19 cellular contexts compared by ENCODE assay signal in genomic region chr12:110533607-110534006, GRCh38. TPM values are rescaled to one million over a fixed set of nuclear protein-coding genes. Genes with fewer than 3 reads are reported as not detected.
DNase-seq lines count a peak whose midpoint lies in the region; TF ChIP-seq lines count a peak whose summit lies in the region.
"Had no signal": no experiment of that assay in that cellular context is flagged by ENCODE, and none has a peak within 500 bp of the region (broad histone marks: within the 10 kb centered on the region; RNA-seq: fewer than 3 reads in every experiment).

No MANE protein-coding gene starts in this region.

- H2AFZ ChIP-seq in Karpas-422 (ENCODE audit: low read length) = no peak overlapping the region
- no peak overlapping the region for H2AFZ ChIP-seq in parathyroid adenoma

- H3K36me3 Mint-ChIP-seq in CD4-positive, alpha-beta memory T cell = peaks cover 48 to 65% of the 10 kb centered on the region in 2 donors

- no peak for TF ChIP-seq EP300 in esophagus muscularis mucosa (IDR thresholded peaks at IDR 0.05)

- peak overlapping the region; percentile 94 for H3K27ac ChIP-seq in Karpas-422 (ENCODE audit: low read length)
- peak overlapping the region in 3 of 4 donors; percentile 12 to 92 (median 42) for H3K27ac ChIP-seq in esophagus muscularis mucosa (replicated peaks in 1 of 4)
- H3K27ac ChIP-seq in parathyroid adenoma = no peak overlapping the region
- no peak overlapping the region for H3K27ac ChIP-seq in CD4-positive, alpha-beta memory T cell (ENCODE audit: low read depth, low read length)
- H3K27ac ChIP-seq: neutrophil had no signal

- no peaks in the 10 kb centered on the region for H3K27me3 Mint-ChIP-seq in CD4-positive, alpha-beta memory T cell
- H3K27me3 Mint-ChIP-seq: activated naive CD8-positive, alpha-beta T cell treated with anti-CD3 and anti-CD28 coated beads, Interleukin-2, amount 10 ng/mL, durations not matched to agents 7 days and 5 days; memory B cell had no signal

- H3K4me2 ChIP-seq in Karpas-422 (ENCODE audit: low read depth, low read length, poor library complexity, severe bottlenecking) (peak overlapping the region; percentile 52), parathyroid adenoma (ENCODE audit: low read length) (peak overlapping the region; percentile 15)

- H3K9me3 Mint-ChIP-seq in CD4-positive, alpha-beta memory T cell = peaks cover 0 to 2% (median 0%) of the 10 kb centered on the region in 8 donors
- H3K9me3 Mint-ChIP-seq: activated naive CD8-positive, alpha-beta T cell treated with anti-CD3 and anti-CD28 coated beads, Interleukin-2, amount 10 ng/mL, durations not matched to agents 7 days and 5 days; memory B cell had no signal

- H3K79me2 ChIP-seq in Karpas-422 (ENCODE audit: low read length) (peaks cover 46% of the 10 kb centered on the region), parathyroid adenoma (peaks cover 3% of the 10 kb centered on the region)

- H3K4me3 ChIP-seq in Karpas-422 (ENCODE audit: low read length) (no peak overlapping the region), esophagus muscularis mucosa (no peak overlapping the region), parathyroid adenoma (ENCODE audit: low read depth, low read length) (peak overlapping the region; percentile 17)
- H3K4me3 ChIP-seq in CD4-positive, alpha-beta memory T cell (ENCODE audit: low read length in 2 of 2) = no peak overlapping the region

- H3K27ac Mint-ChIP-seq in CD4-positive, alpha-beta memory T cell = peak overlapping the region in 2 of 7 donors; percentile 18 to 43
- H3K27ac Mint-ChIP-seq: activated naive CD8-positive, alpha-beta T cell treated with anti-CD3 and anti-CD28 coated beads, Interleukin-2, amount 10 ng/mL, durations not matched to agents 7 days and 5 days; memory B cell had no signal

- TF ChIP-seq CTCF in esophagus muscularis mucosa (IDR thresholded peaks at IDR 0.05) = no peak
- TF ChIP-seq CTCF in parathyroid adenoma (IDR thresholded peaks at IDR 0.05) = no peak

- WGBS in esophagus muscularis mucosa = 46% methylated on average over 6 of the region's 6 CpGs

- H3K9ac ChIP-seq in Karpas-422 (ENCODE audit: low read length) (peak overlapping the region; percentile 6; the same call in 1 of the 2 replicates), parathyroid adenoma (no peak overlapping the region)

- H3K4me3 Mint-ChIP-seq in CD4-positive, alpha-beta memory T cell = no peak overlapping the region
- H3K4me3 Mint-ChIP-seq: activated naive CD8-positive, alpha-beta T cell treated with anti-CD3 and anti-CD28 coated beads, Interleukin-2, amount 10 ng/mL, durations not matched to agents 7 days and 5 days; memory B cell had no signal

- TF ChIP-seq POLR2A in esophagus muscularis mucosa (IDR thresholded peaks at IDR 0.05; ENCODE audit: low read depth) = no peak

- peak; percentile 21 for DNase-seq in Daoy (ENCODE audit: low read depth)
- DNase-seq in Karpas-422 = no peak
- no peak for DNase-seq in esophagus muscularis mucosa (ENCODE audit: extremely low spot score)
- DNase-seq in activated naive CD4-positive, alpha-beta T cell treated with Interleukin-2 at 50 U/mL for 16 hours = no peak
- DNase-seq in activated CD4-positive, alpha-beta T cell treated with anti-CD3 and anti-CD28 coated beads for 1 hour = no peak
- DNase-seq in activated CD4-positive, alpha-beta T cell treated with anti-CD3 and anti-CD28 coated beads for 4 hours = no peak
- no peak for DNase-seq in CD4-positive, alpha-beta memory T cell
- DNase-seq: activated CD4-positive, alpha-beta T cell treated with anti-CD3 and anti-CD28 coated beads, Interleukin-2, amount 50 U/mL, for 4 hours; activated naive CD8-positive, alpha-beta T cell treated with anti-CD3 and anti-CD28 coated beads, Interleukin-2, amount 10 ng/mL, durations not matched to agents 7 days and 5 days; activated T-cell treated with anti-CD3 and anti-CD28 coated beads, Interleukin-2, amount 50 U/mL, for 48 hours; AML-193; cerebellar nuclear complex; NCI-H2107; NCI-H748 treated with DMSO at 0.1 percent for 48 hours; stimulated activated CD4-positive, alpha-beta T cell treated with anti-CD3 and anti-CD28 coated beads, Interleukin-2, amount 100 ng/mL, for 48 hours; substantia nigra had no signal

- CTCF ChIA-PET in CD4-positive, alpha-beta memory T cell (lab: Charles Lee; ENCODE audit: partially characterized antibody) = interaction anchor here (0.6 to 3.9 kb wide), 3 partner anchors 18 to 68 kb away, joined by 4 to 25 read pairs (median 4); no protein-coding TSS in a partner anchor

- no peaks in the 10 kb centered on the region for H3K9me2 ChIP-seq in Karpas-422 (replicated peaks; ENCODE audit: insufficient read depth, low read length)

- H3K36me3 ChIP-seq in Karpas-422 (ENCODE audit: insufficient read depth, low read length) (peaks cover 29% of the 10 kb centered on the region), esophagus muscularis mucosa (peaks cover 0 to 52% (median 19%) of the 10 kb centered on the region in 4 donors), parathyroid adenoma (ENCODE audit: control insufficient read depth, insufficient read depth, low read length) (no peaks in the 10 kb centered on the region)
- H3K36me3 ChIP-seq in CD4-positive, alpha-beta memory T cell (ENCODE audit: insufficient read depth, low read length) = peaks cover 33% of the 10 kb centered on the region

- H3K27me3 ChIP-seq in Karpas-422 (ENCODE audit: low read length) (no peaks in the 10 kb centered on the region), esophagus muscularis mucosa (no peaks in the 10 kb centered on the region), parathyroid adenoma (ENCODE audit: control insufficient read depth, insufficient read depth, low read length) (no peaks in the 10 kb centered on the region)
- H3K27me3 ChIP-seq in CD4-positive, alpha-beta memory T cell (ENCODE audit: insufficient read depth, low read length) = no peaks in the 10 kb centered on the region
- H3K27me3 ChIP-seq: neutrophil had no signal

- peaks cover 86% of the 10 kb centered on the region for H3K4me1 ChIP-seq in Karpas-422 (ENCODE audit: low read length)
- peaks cover 49 to 85% (median 82%) of the 10 kb centered on the region in 4 donors for H3K4me1 ChIP-seq in esophagus muscularis mucosa
- H3K4me1 ChIP-seq in parathyroid adenoma = peaks cover 18% of the 10 kb centered on the region
- no peaks in the 10 kb centered on the region for H3K4me1 ChIP-seq in CD4-positive, alpha-beta memory T cell (ENCODE audit: insufficient read depth, low read length)

- intact Hi-C loops in esophagus muscularis mucosa (cut with DNase I) = no loop called here
- intact Hi-C loops in CD4-positive, alpha-beta memory T cell (cut with micrococcal nuclease) = no loop called here

- peaks cover 0 to 6% (median 2%) of the 10 kb centered on the region in 4 donors for H3K4me1 Mint-ChIP-seq in CD4-positive, alpha-beta memory T cell

- POLR2A ChIA-PET in CD4-positive, alpha-beta memory T cell (lab: Charles Lee; ENCODE audit: partially characterized antibody) = interaction anchor here (1.1 kb wide), 1 partner anchor 8 kb away, joined by 3 read pairs; no protein-coding TSS in a partner anchor

- no peaks in the 10 kb centered on the region for H3K9me3 ChIP-seq in Karpas-422 (ENCODE audit: low read length)
- no peaks in the 10 kb centered on the region for H3K9me3 ChIP-seq in esophagus muscularis mucosa
- no peaks in the 10 kb centered on the region for H3K9me3 ChIP-seq in parathyroid adenoma (ENCODE audit: control insufficient read depth, low read length)
- no peaks in the 10 kb centered on the region for H3K9me3 ChIP-seq in CD4-positive, alpha-beta memory T cell (ENCODE audit: control insufficient read depth in 1 of 2, low read length in 2 of 2)
- H3K9me3 ChIP-seq: neutrophil had no signal

- H4K20me1 ChIP-seq in Karpas-422 (ENCODE audit: insufficient read depth, low read depth, low read length) = no peaks in the 10 kb centered on the region

RNA-seq across cellular contexts. Expression of gene RAD9B, which starts 31.5 kb away (rescaled TPM):
- 0.40 and 1.1 TPM in 2 replicates for total RNA-seq in Daoy (2014; rRNA removed; shearing (Covaris generic))
- total RNA-seq in Karpas-422 (2014; rRNA removed; shearing (Covaris generic); ENCODE audit: low replicate concordance) = 0.32 and 1.4 TPM in 2 replicates
- 1 to 10 TPM in 3 of 4 donors, under 1 TPM in 1; 0.98 to 5.0 (median 2.0) TPM for total RNA-seq in esophagus muscularis mucosa
- 1 to 10 TPM; 1.1 to 2.1 TPM for total RNA-seq in CD4-positive, alpha-beta memory T cell
- polyA plus RNA-seq in CD4-positive, alpha-beta memory T cell = under 1 TPM; 0.19 to 0.64 TPM

RNA-seq across cellular contexts. Expression of gene VPS29, which starts 31.7 kb away (rescaled TPM):
- 71.2 and 93.4 TPM in 2 replicates for total RNA-seq in Daoy (2014; rRNA removed; shearing (Covaris generic))
- total RNA-seq in Karpas-422 (2014; rRNA removed; shearing (Covaris generic); ENCODE audit: low replicate concordance) = 74.6 and 103 TPM in 2 replicates
- total RNA-seq in esophagus muscularis mucosa = 100 to 1,000 TPM; 126 to 166 (median 156) TPM
- 100 to 1,000 TPM; 117 to 121 TPM for total RNA-seq in CD4-positive, alpha-beta memory T cell
- 100 to 1,000 TPM; 164 to 237 TPM for polyA plus RNA-seq in CD4-positive, alpha-beta memory T cell

RNA-seq across cellular contexts. Expression of gene PPTC7, which starts 49.5 kb away (rescaled TPM):
- total RNA-seq in Daoy (2014; rRNA removed; shearing (Covaris generic)) = 4.4 and 8.8 TPM in 2 replicates
- 16.1 and 27.4 TPM in 2 replicates for total RNA-seq in Karpas-422 (2014; rRNA removed; shearing (Covaris generic); ENCODE audit: low replicate concordance)
- 10 to 100 TPM; 36.6 to 55.6 (median 53.2) TPM for total RNA-seq in esophagus muscularis mucosa
- 10 to 100 TPM; 32.6 to 35.6 TPM for total RNA-seq in CD4-positive, alpha-beta memory T cell
- polyA plus RNA-seq in CD4-positive, alpha-beta memory T cell = 10 to 100 TPM in 1 of 2 donors, 1 to 10 TPM in 1; 4.7 to 12.6 TPM

Comparison
In these comparisons a context has a peak if more than half of its experiments do, and no peak if none do; other contexts are left out.
1. H3K27ac ChIP-seq: peak in Karpas-422 (single experiment) and esophagus muscularis mucosa (3 of 4); none in parathyroid adenoma (single experiment) and CD4-positive, alpha-beta memory T cell (single experiment).